Comparison of ENCODE assay signal across 21 cellular contexts in genomic region chr18:9304388-9305070, GRCh38.
"Had no signal": no experiment of that assay in that cellular context is flagged by ENCODE, and none has a peak within 500 bp of the region (broad histone marks: within the 10 kb centered on the region; RNA-seq: fewer than 3 reads in every experiment).

No MANE protein-coding gene starts in this region.

- H3K9me3 ChIP-seq: SK-N-SH had no signal

- H3K4me3 ChIP-seq: MG63 had no signal

- H3K27me3 ChIP-seq: MG63 had no signal

- DNase-seq: Karpas-422, KG1, MG63, NCI-H1092, NCI-H1105 treated with DMSO at 0.1 percent for 48 hours, NCI-H1417 treated with DMSO at 0.1 percent for 48 hours, NCI-H146, NCI-H1694 treated with DMSO at 0.1 percent for 48 hours, NCI-H1930, NCI-H2081 treated with DMSO at 0.1 percent for 48 hours, NCI-H2171, NCI-H226, NCI-H446, NCI-H510A, NCI-H524 treated with DMSO at 0.1 percent for 48 hours, NCI-H69, NCI-H774, SHP77, SK-N-SH, SW 1271 had no signal

- H3K27ac ChIP-seq: RWPE1 had no signal

- H3K36me3 ChIP-seq: MG63 had no signal

- H3K4me2 ChIP-seq: SK-N-SH had no signal

- H3K9ac ChIP-seq: SK-N-SH had no signal
